ENCODE assay signal across 12 cellular contexts in genomic region chr7:28405662-28406061, GRCh38. TPM values are rescaled to one million over a fixed set of nuclear protein-coding genes. Genes with fewer than 3 reads are reported as not detected.
DNase-seq lines count a peak whose midpoint lies in the region; ATAC-seq and TF ChIP-seq lines count a peak whose summit lies in the region.
"Had no signal": no experiment of that assay in that cellular context is flagged by ENCODE, and none has a peak within 500 bp of the region (broad histone marks: within the 10 kb centered on the region; RNA-seq: fewer than 3 reads in every experiment).

No MANE protein-coding gene starts in this region.

- TF ChIP-seq CTCF in body of pancreas (IDR thresholded peaks at IDR 0.05) (no peak), vagina (IDR thresholded peaks at IDR 0.05) (no peak), endothelial cell (IDR thresholded peaks at IDR 0.05; ENCODE audit: unreplicated experiment) (no peak)

- H3K4me1 ChIP-seq in body of pancreas = peaks cover 21% of the 10 kb centered on the region
- peaks cover 40% of the 10 kb centered on the region for H3K4me1 ChIP-seq in vagina

- peaks cover 0 to 4% of the 10 kb centered on the region in 2 donors for H3K27me3 ChIP-seq in body of pancreas
- H3K27me3 ChIP-seq in vagina = no peaks in the 10 kb centered on the region

- H3K4me3 ChIP-seq in body of pancreas (no peak overlapping the region), vagina (no peak overlapping the region)
- H3K4me3 ChIP-seq: upper lobe of right lung had no signal

- no peak overlapping the region for H3K27ac Mint-ChIP-seq in activated naive CD4-positive, alpha-beta T cell treated with anti-CD3 and anti-CD28 coated beads for 36 hours
- no peak overlapping the region for H3K27ac Mint-ChIP-seq in endothelial cell (ENCODE audit: unreplicated experiment)

- intact Hi-C loops in activated naive CD4-positive, alpha-beta T cell treated with anti-CD3 and anti-CD28 coated beads for 36 hours (cut with micrococcal nuclease) = no loop called here
- intact Hi-C loops in body of pancreas (cut with DNase I) = no loop called here
- intact Hi-C loops in vagina (cut with DNase I) = no loop called here

- peaks cover 25% of the 10 kb centered on the region for H3K4me1 Mint-ChIP-seq in activated naive CD4-positive, alpha-beta T cell treated with anti-CD3 and anti-CD28 coated beads for 36 hours (ENCODE audit: low read depth)
- peaks cover 9% of the 10 kb centered on the region for H3K4me1 Mint-ChIP-seq in endothelial cell (ENCODE audit: unreplicated experiment)

- TF ChIP-seq POLR2A in body of pancreas (IDR thresholded peaks at IDR 0.05) (no peak), vagina (IDR thresholded peaks at IDR 0.05) (no peak)

- H3K27ac ChIP-seq in body of pancreas (peak overlapping the region in 1 of 4 donors; percentile 14), vagina (peak overlapping the region; percentile 37)
- H3K27ac ChIP-seq: upper lobe of right lung had no signal

- H3K9me3 ChIP-seq in body of pancreas (no peaks in the 10 kb centered on the region), vagina (no peaks in the 10 kb centered on the region)
- H3K9me3 ChIP-seq: upper lobe of right lung had no signal

- 41 to 48% methylated on average over 5 of the region's 5 CpGs for WGBS in body of pancreas, 2 donors

- no peak overlapping the region for H3K4me3 Mint-ChIP-seq in activated naive CD4-positive, alpha-beta T cell treated with anti-CD3 and anti-CD28 coated beads for 36 hours
- no peak overlapping the region for H3K4me3 Mint-ChIP-seq in endothelial cell (ENCODE audit: unreplicated experiment)

- ATAC-seq in body of pancreas = peak; percentile 23
- ATAC-seq: upper lobe of right lung had no signal

- H3K9me3 Mint-ChIP-seq in activated naive CD4-positive, alpha-beta T cell treated with anti-CD3 and anti-CD28 coated beads for 36 hours = no peaks in the 10 kb centered on the region
- H3K9me3 Mint-ChIP-seq in endothelial cell (ENCODE audit: unreplicated experiment) = no peaks in the 10 kb centered on the region

- peak; percentile 40 for DNase-seq in activated naive CD4-positive, alpha-beta T cell treated with anti-CD3 and anti-CD28 coated beads for 36 hours
- DNase-seq in activated naive CD4-positive, alpha-beta T cell (lab: John Stamatoyannopoulos, UW) = no peak
- peak; percentile 33 to 55 (median 38) for DNase-seq in body of pancreas
- DNase-seq in hepatic stellate cell (ENCODE audit: low spot score) = peak; percentile 51
- DNase-seq in vagina (ENCODE audit: extremely low spot score in 2 of 2) = peak in 1 of 2 donors; percentile 95
- DNase-seq in endothelial cell (ENCODE audit: low spot score) = no peak
- no peak for DNase-seq in GM19240 (ENCODE audit: insufficient read length, low spot score)
- no peak for DNase-seq in COLO668 (lab: John Stamatoyannopoulos, UW; ENCODE audit: unreplicated experiment)
- DNase-seq: activated T-cell treated with anti-CD3 and anti-CD28 coated beads, Interleukin-2, amount 50 U/mL, for 48 hours; NCI-H2081; SW 1271; upper lobe of right lung had no signal

- H3K36me3 ChIP-seq in body of pancreas (replicated peaks in 1 of 2; ENCODE audit: insufficient read depth in 1 of 2, low read depth in 2 of 2) (no peaks in the 10 kb centered on the region), vagina (no peaks in the 10 kb centered on the region)
- H3K36me3 ChIP-seq: upper lobe of right lung had no signal

- no peaks in the 10 kb centered on the region for H3K36me3 Mint-ChIP-seq in activated naive CD4-positive, alpha-beta T cell treated with anti-CD3 and anti-CD28 coated beads for 36 hours (ENCODE audit: low read depth)
- peaks cover 4% of the 10 kb centered on the region for H3K36me3 Mint-ChIP-seq in endothelial cell (ENCODE audit: low read depth, unreplicated experiment)

- peaks cover 47% of the 10 kb centered on the region for H3K27me3 Mint-ChIP-seq in activated naive CD4-positive, alpha-beta T cell treated with anti-CD3 and anti-CD28 coated beads for 36 hours (ENCODE audit: low read depth)
- H3K27me3 Mint-ChIP-seq in endothelial cell (ENCODE audit: unreplicated experiment) = peaks cover 20% of the 10 kb centered on the region

- CTCF ChIA-PET in activated naive CD4-positive, alpha-beta T cell treated with anti-CD3 and anti-CD28 coated beads for 36 hours (lab: Charles Lee) = interaction anchor here (1.4 kb wide), 1 partner anchor 14 kb away, joined by 4 read pairs; no protein-coding TSS in a partner anchor

RNA-seq across cellular contexts. Expression of gene CREB5, which starts 6.7 kb away (rescaled TPM):
- total RNA-seq in activated naive CD4-positive, alpha-beta T cell treated with anti-CD3 and anti-CD28 coated beads for 36 hours = under 1 TPM; 0.30 to 0.48 TPM
- total RNA-seq in body of pancreas (10 to 100 TPM; 10.4 to 25.7 TPM), vagina (23.1 TPM), endothelial cell (ENCODE audit: unreplicated experiment) (5.6 TPM)

Comparison
In these comparisons a context has a peak if more than half of its experiments do, and no peak if none do; other contexts are left out.
1. DNase-seq: peak in activated naive CD4-positive, alpha-beta T cell treated with anti-CD3 and anti-CD28 coated beads for 36 hours (single experiment), body of pancreas (4 of 4) and hepatic stellate cell (single experiment); none in activated naive CD4-positive, alpha-beta T cell (0 of 4), endothelial cell (single experiment), GM19240 (single experiment) and COLO668 (single experiment).